In the genomic region with DNA sequence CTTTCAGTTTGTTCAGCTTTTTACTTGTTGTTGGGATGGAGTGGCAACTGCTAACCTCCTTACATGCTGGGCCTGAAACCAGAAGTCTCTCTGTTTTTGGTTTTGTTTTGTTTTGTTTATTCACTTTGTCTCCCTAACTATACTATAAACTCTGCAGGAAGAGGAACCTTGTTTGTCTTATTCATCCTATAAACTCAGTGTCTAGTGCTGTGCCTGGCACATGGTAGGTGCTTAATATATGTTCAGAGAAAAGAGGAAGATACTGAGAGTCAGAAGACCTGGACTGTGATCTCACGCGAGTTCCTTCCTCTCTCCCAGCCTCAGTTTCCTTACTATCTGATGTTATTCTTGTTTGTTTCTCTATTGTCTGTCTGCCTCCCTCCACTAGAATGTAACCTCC, we compare ENCODE assay signal across 14 cellular contexts.
DNase-seq lines count a peak whose midpoint lies in the region; ATAC-seq and TF ChIP-seq lines count a peak whose summit lies in the region.
"Had no signal": no experiment of that assay in that cellular context is flagged by ENCODE, and none has a peak within 500 bp of the region (broad histone marks: within the 10 kb centered on the region; RNA-seq: fewer than 3 reads in every experiment).

No MANE protein-coding gene starts in this region.

- H3K27ac ChIP-seq in breast epithelium: peak overlapping the region; percentile 20 to 27
- H3K27ac ChIP-seq in naive thymus-derived CD4-positive, alpha-beta T cell (ENCODE audit: low read depth, low read length): no peak overlapping the region
- H3K27ac ChIP-seq in urinary bladder (ENCODE audit: low read depth): peak overlapping the region; percentile 52
- H3K27ac ChIP-seq in neural progenitor cell: no peak overlapping the region
- H3K27ac ChIP-seq: VCaP had no signal

- intact Hi-C loops in breast epithelium (cut with DNase I; ENCODE audit: low total_unique reads): no loop called here
- intact Hi-C loops in naive thymus-derived CD4-positive, alpha-beta T cell (cut with micrococcal nuclease): loop anchor here in 1 of 2 donors (2.0 kb wide), 1 partner anchor 13 kb away; no protein-coding TSS in a partner anchor
- intact Hi-C loops in Caco-2 (cut with micrococcal nuclease; ENCODE audit: unreplicated experiment): no loop called here
- intact Hi-C loops in activated naive CD4-positive, alpha-beta T cell treated with anti-CD3 and anti-CD28 coated beads for 36 hours (cut with micrococcal nuclease): no loop called here

- H3K36me3 ChIP-seq in breast epithelium (no peaks in the 10 kb centered on the region), urinary bladder (ENCODE audit: insufficient read depth) (no peaks in the 10 kb centered on the region), Caco-2 (ENCODE audit: control insufficient read depth, insufficient read depth, low read length) (no peaks in the 10 kb centered on the region), neural progenitor cell (no peaks in the 10 kb centered on the region)
- H3K36me3 ChIP-seq in naive thymus-derived CD4-positive, alpha-beta T cell (ENCODE audit: control insufficient read depth in 2 of 3, insufficient read depth in 3 of 3, low read length in 3 of 3): no peaks in the 10 kb centered on the region

- no TSS peak for BruUV-seq in Caco-2 (replicated peaks; lab: Mats Ljungman, UMichigan)

- peak overlapping the region; percentile 52 for H3K27ac Mint-ChIP-seq in activated naive CD4-positive, alpha-beta T cell treated with anti-CD3 and anti-CD28 coated beads, Interleukin-2, amount 10 ng/mL, durations not matched to agents 7 days and 5 days
- peak overlapping the region in 4 of 9 donors; percentile 17 to 65 (median 36) for H3K27ac Mint-ChIP-seq in naive thymus-derived CD4-positive, alpha-beta T cell
- H3K27ac Mint-ChIP-seq in Caco-2 (ENCODE audit: unreplicated experiment) (no peak overlapping the region), neural progenitor cell (no peak overlapping the region)
- H3K27ac Mint-ChIP-seq in activated naive CD4-positive, alpha-beta T cell treated with anti-CD3 and anti-CD28 coated beads for 36 hours: no peak overlapping the region
- H3K27ac Mint-ChIP-seq: CD8-positive, alpha-beta T cell; stimulated activated naive B cell treated with anti-CD40 and anti-IgM and Interleukin-4, amounts not matched to agents 10 μg/mL and 1 μg/mL and 100 μg/mL, for 72 hours had no signal

- no peaks in the 10 kb centered on the region for H3K36me3 Mint-ChIP-seq in activated naive CD4-positive, alpha-beta T cell treated with anti-CD3 and anti-CD28 coated beads, Interleukin-2, amount 10 ng/mL, durations not matched to agents 7 days and 5 days
- H3K36me3 Mint-ChIP-seq in naive thymus-derived CD4-positive, alpha-beta T cell: peaks cover 0 to 2% (median 0%) of the 10 kb centered on the region in 5 donors
- no peaks in the 10 kb centered on the region for H3K36me3 Mint-ChIP-seq in Caco-2 (ENCODE audit: insufficient read depth, unreplicated experiment)
- H3K36me3 Mint-ChIP-seq in neural progenitor cell: no peaks in the 10 kb centered on the region
- no peaks in the 10 kb centered on the region for H3K36me3 Mint-ChIP-seq in activated naive CD4-positive, alpha-beta T cell treated with anti-CD3 and anti-CD28 coated beads for 36 hours (ENCODE audit: low read depth)
- H3K36me3 Mint-ChIP-seq: CD8-positive, alpha-beta T cell; stimulated activated naive B cell treated with anti-CD40 and anti-IgM and Interleukin-4, amounts not matched to agents 10 μg/mL and 1 μg/mL and 100 μg/mL, for 72 hours had no signal

- TF ChIP-seq POLR2A in breast epithelium (IDR thresholded peaks at IDR 0.05): no peak

- no peak overlapping the region for H3K4me2 ChIP-seq in neural progenitor cell
- H3K4me2 ChIP-seq: A549 had no signal

- no peaks in the 10 kb centered on the region for H3K9me3 Mint-ChIP-seq in activated naive CD4-positive, alpha-beta T cell treated with anti-CD3 and anti-CD28 coated beads, Interleukin-2, amount 10 ng/mL, durations not matched to agents 7 days and 5 days
- peaks cover 0 to 4% (median 0%) of the 10 kb centered on the region in 11 donors for H3K9me3 Mint-ChIP-seq in naive thymus-derived CD4-positive, alpha-beta T cell
- H3K9me3 Mint-ChIP-seq in Caco-2 (ENCODE audit: unreplicated experiment) (no peaks in the 10 kb centered on the region), neural progenitor cell (no peaks in the 10 kb centered on the region)
- H3K9me3 Mint-ChIP-seq in activated naive CD4-positive, alpha-beta T cell treated with anti-CD3 and anti-CD28 coated beads for 36 hours: no peaks in the 10 kb centered on the region
- H3K9me3 Mint-ChIP-seq: CD8-positive, alpha-beta T cell; stimulated activated naive B cell treated with anti-CD40 and anti-IgM and Interleukin-4, amounts not matched to agents 10 μg/mL and 1 μg/mL and 100 μg/mL, for 72 hours had no signal

- POLR2A ChIA-PET in naive thymus-derived CD4-positive, alpha-beta T cell (lab: Charles Lee): interaction anchor here (1.3 kb wide), 1 partner anchor 23 kb away, joined by 3 read pairs; no protein-coding TSS in a partner anchor
- POLR2A ChIA-PET in Caco-2 (lab: Charles Lee): no interaction called here

- H3K4me1 ChIP-seq in breast epithelium (no peaks in the 10 kb centered on the region), urinary bladder (ENCODE audit: insufficient read depth) (peaks cover 2% of the 10 kb centered on the region), Caco-2 (no peaks in the 10 kb centered on the region), neural progenitor cell (peaks cover 13% of the 10 kb centered on the region)
- no peaks in the 10 kb centered on the region for H3K4me1 ChIP-seq in naive thymus-derived CD4-positive, alpha-beta T cell (ENCODE audit: control insufficient read depth in 2 of 2, insufficient read depth in 2 of 2, low read length in 2 of 2)

- no peaks in the 10 kb centered on the region for H3F3A ChIP-seq in neural progenitor cell (ENCODE audit: low read depth)

- DNase-seq in activated naive CD4-positive, alpha-beta T cell treated with anti-CD3 and anti-CD28 coated beads, Interleukin-2, amount 10 ng/mL, durations not matched to agents 7 days and 5 days: no peak
- DNase-seq in activated naive CD4-positive, alpha-beta T cell treated with anti-CD3 and anti-CD28 coated beads, Interleukin-2, amount 50 U/mL, for 16 hours: no peak
- DNase-seq in breast epithelium (ENCODE audit: low spot score in 2 of 2): no peak
- DNase-seq in naive thymus-derived CD4-positive, alpha-beta T cell: no peak
- DNase-seq in Caco-2: no peak
- DNase-seq in neural progenitor cell (ENCODE audit: low spot score): no peak
- no peak for DNase-seq in activated naive CD4-positive, alpha-beta T cell treated with anti-CD3 and anti-CD28 coated beads for 36 hours
- DNase-seq: activated gamma-delta T cell; CD8-positive, alpha-beta T cell; NCI-H187 treated with DMSO at 0.1 percent for 48 hours; stimulated activated naive B cell treated with anti-CD40 and anti-IgM and Interleukin-4, amounts not matched to agents 10 μg/mL and 1 μg/mL and 100 μg/mL, for 72 hours had no signal

- no peak overlapping the region for H2AFZ ChIP-seq in neural progenitor cell (replicated peaks)

- no peaks in the 10 kb centered on the region for H3K79me2 ChIP-seq in neural progenitor cell (ENCODE audit: low read depth)

- peaks cover 9% of the 10 kb centered on the region for H3K27me3 Mint-ChIP-seq in activated naive CD4-positive, alpha-beta T cell treated with anti-CD3 and anti-CD28 coated beads, Interleukin-2, amount 10 ng/mL, durations not matched to agents 7 days and 5 days
- H3K27me3 Mint-ChIP-seq in naive thymus-derived CD4-positive, alpha-beta T cell: peaks cover 0 to 8% (median 0%) of the 10 kb centered on the region in 5 donors
- no peaks in the 10 kb centered on the region for H3K27me3 Mint-ChIP-seq in Caco-2 (ENCODE audit: insufficient read depth, unreplicated experiment)
- H3K27me3 Mint-ChIP-seq in neural progenitor cell (ENCODE audit: insufficient read depth, low read depth): peaks cover 8% of the 10 kb centered on the region
- no peaks in the 10 kb centered on the region for H3K27me3 Mint-ChIP-seq in activated naive CD4-positive, alpha-beta T cell treated with anti-CD3 and anti-CD28 coated beads for 36 hours (ENCODE audit: low read depth)

- no peak overlapping the region for H3K4me3 ChIP-seq in breast epithelium
- H3K4me3 ChIP-seq in naive thymus-derived CD4-positive, alpha-beta T cell (ENCODE audit: low read length): no peak overlapping the region
- no peak overlapping the region for H3K4me3 ChIP-seq in urinary bladder (ENCODE audit: low read depth, low read length)
- H3K4me3 ChIP-seq in Caco-2 (ENCODE audit: low read depth, low read length): no peak overlapping the region
- H3K4me3 ChIP-seq in neural progenitor cell: no peak overlapping the region
- H3K4me3 ChIP-seq: A549 had no signal

- H3K9me3 ChIP-seq in breast epithelium: no peaks in the 10 kb centered on the region
- H3K9me3 ChIP-seq in naive thymus-derived CD4-positive, alpha-beta T cell (ENCODE audit: control insufficient read depth in 2 of 3, low read length in 3 of 3): no peaks in the 10 kb centered on the region
- no peaks in the 10 kb centered on the region for H3K9me3 ChIP-seq in Caco-2
- no peaks in the 10 kb centered on the region for H3K9me3 ChIP-seq in neural progenitor cell (ENCODE audit: low read depth)
- H3K9me3 ChIP-seq: A549 had no signal

- TF ChIP-seq CTCF in breast epithelium (IDR thresholded peaks at IDR 0.05): no peak
- no peak for TF ChIP-seq CTCF in Caco-2 (IDR thresholded peaks at IDR 0.05; ENCODE audit: insufficient read depth in 1 of 2, low read depth in 1 of 2, low read length in 1 of 2, severe bottlenecking in 1 of 2, unreplicated experiment in 1 of 2)
- TF ChIP-seq CTCF in neural progenitor cell (IDR thresholded peaks at IDR 0.05): no peak

- CTCF ChIA-PET in activated naive CD4-positive, alpha-beta T cell treated with anti-CD3 and anti-CD28 coated beads, Interleukin-2, amount 10 ng/mL, durations not matched to agents 7 days and 5 days (lab: Charles Lee): interaction anchor here (1.0 kb wide), 1 partner anchor 16 kb away, joined by 3 read pairs; no protein-coding TSS in a partner anchor
- CTCF ChIA-PET in naive thymus-derived CD4-positive, alpha-beta T cell (lab: Charles Lee): interaction anchor here (0.5 kb wide), 1 partner anchor 39 kb away, joined by 3 read pairs; no protein-coding TSS in a partner anchor
- CTCF ChIA-PET in Caco-2 (lab: Charles Lee): no interaction called here
- CTCF ChIA-PET in activated naive CD4-positive, alpha-beta T cell treated with anti-CD3 and anti-CD28 coated beads for 36 hours (lab: Charles Lee): no interaction called here

- H3K4me3 Mint-ChIP-seq in activated naive CD4-positive, alpha-beta T cell treated with anti-CD3 and anti-CD28 coated beads, Interleukin-2, amount 10 ng/mL, durations not matched to agents 7 days and 5 days: no peak overlapping the region
- H3K4me3 Mint-ChIP-seq in naive thymus-derived CD4-positive, alpha-beta T cell: no peak overlapping the region
- H3K4me3 Mint-ChIP-seq in Caco-2 (ENCODE audit: unreplicated experiment) (no peak overlapping the region), neural progenitor cell (no peak overlapping the region)
- no peak overlapping the region for H3K4me3 Mint-ChIP-seq in activated naive CD4-positive, alpha-beta T cell treated with anti-CD3 and anti-CD28 coated beads for 36 hours
- H3K4me3 Mint-ChIP-seq: CD8-positive, alpha-beta T cell; stimulated activated naive B cell treated with anti-CD40 and anti-IgM and Interleukin-4, amounts not matched to agents 10 μg/mL and 1 μg/mL and 100 μg/mL, for 72 hours had no signal

- peaks cover 12% of the 10 kb centered on the region for H3K4me1 Mint-ChIP-seq in activated naive CD4-positive, alpha-beta T cell treated with anti-CD3 and anti-CD28 coated beads, Interleukin-2, amount 10 ng/mL, durations not matched to agents 7 days and 5 days
- peaks cover 12 to 27% (median 20%) of the 10 kb centered on the region in 7 donors for H3K4me1 Mint-ChIP-seq in naive thymus-derived CD4-positive, alpha-beta T cell
- H3K4me1 Mint-ChIP-seq in Caco-2 (ENCODE audit: low read depth, unreplicated experiment) (peaks cover 5% of the 10 kb centered on the region), neural progenitor cell (peaks cover 17% of the 10 kb centered on the region)
- peaks cover 11% of the 10 kb centered on the region for H3K4me1 Mint-ChIP-seq in activated naive CD4-positive, alpha-beta T cell treated with anti-CD3 and anti-CD28 coated beads for 36 hours (ENCODE audit: low read depth)

- WGBS in urinary bladder: 86% methylated on average over 2 of the region's 2 CpGs

- ATAC-seq in naive thymus-derived CD4-positive, alpha-beta T cell: peak; percentile 63
- ATAC-seq: CD8-positive, alpha-beta T cell; stimulated activated naive B cell treated with anti-CD40 and anti-IgM and Interleukin-4, amounts not matched to agents 10 μg/mL and 1 μg/mL and 100 μg/mL, for 72 hours had no signal

- H3K27me3 ChIP-seq in breast epithelium (peaks cover 0 to 31% of the 10 kb centered on the region in 2 donors), Caco-2 (replicated peaks; ENCODE audit: control insufficient read depth, insufficient read depth, low read length) (no peaks in the 10 kb centered on the region), neural progenitor cell (no peaks in the 10 kb centered on the region)
- no peaks in the 10 kb centered on the region for H3K27me3 ChIP-seq in naive thymus-derived CD4-positive, alpha-beta T cell (ENCODE audit: control insufficient read depth in 2 of 2, insufficient read depth in 2 of 2, low read length in 2 of 2)

- H3K9ac ChIP-seq in neural progenitor cell: no peak overlapping the region

- no peaks in the 10 kb centered on the region for H4K20me1 ChIP-seq in neural progenitor cell (ENCODE audit: low read depth)

Comparison
In these comparisons a context has a peak if more than half of its experiments do, and no peak if none do; other contexts are left out.
1. CTCF ChIA-PET loops: an anchor here in activated naive CD4-positive, alpha-beta T cell treated with anti-CD3 and anti-CD28 coated beads, Interleukin-2, amount 10 ng/mL, durations not matched to agents 7 days and 5 days (1.0 kb wide) and naive thymus-derived CD4-positive, alpha-beta T cell (0.5 kb wide); none called in Caco-2 and activated naive CD4-positive, alpha-beta T cell treated with anti-CD3 and anti-CD28 coated beads for 36 hours.
2. H3K27ac ChIP-seq: peak in breast epithelium (2 of 2) and urinary bladder (single experiment); none in naive thymus-derived CD4-positive, alpha-beta T cell (single experiment) and neural progenitor cell (single experiment).